In the genomic region with DNA sequence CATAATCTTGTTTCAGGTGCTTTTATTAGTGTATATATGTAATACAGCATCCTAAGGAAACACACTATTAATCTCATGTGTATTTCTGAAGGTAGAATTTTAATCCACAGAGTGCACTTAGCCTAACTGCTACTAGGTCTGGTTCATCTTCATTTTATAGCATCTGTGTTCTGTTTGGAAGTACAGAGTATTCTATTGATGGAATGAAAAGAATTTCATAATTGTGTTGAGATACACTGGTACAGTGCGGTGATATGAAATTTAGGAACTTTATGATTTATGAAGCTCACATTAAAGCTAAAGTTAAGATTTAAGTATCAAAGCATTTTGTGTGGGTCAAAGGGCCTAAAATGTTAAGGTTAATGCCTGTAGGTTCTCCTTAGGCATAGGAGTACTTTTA, we compare ENCODE assay signal across 16 cellular contexts. TPM values are rescaled to one million over a fixed set of nuclear protein-coding genes. Genes with fewer than 3 reads are reported as not detected.
DNase-seq lines count a peak whose midpoint lies in the region; FAIRE-seq and TF ChIP-seq lines count a peak whose summit lies in the region.
"Had no signal": no experiment of that assay in that cellular context is flagged by ENCODE, and none has a peak within 500 bp of the region (broad histone marks: within the 10 kb centered on the region; RNA-seq: fewer than 3 reads in every experiment).

No MANE protein-coding gene starts in this region.

- DNase-seq in BE2C: no peak
- DNase-seq in dorsolateral prefrontal cortex: no peak
- no peak for DNase-seq in smooth muscle cell (lab: John Stamatoyannopoulos, UW; ENCODE audit: unreplicated experiment)
- DNase-seq in GM12891 (ENCODE audit: insufficient read length, low spot score): no peak
- no peak for DNase-seq in NCI-H1436 treated with DMSO at 0.1 percent for 48 hours (lab: John Stamatoyannopoulos, UW)
- DNase-seq in NCI-H446 treated with DMSO at 0.1 percent for 48 hours (lab: John Stamatoyannopoulos, UW): no peak
- DNase-seq: ACHN, AML-193, COR-L47, DMS153, KG1, NCI-H1436, NCI-H2081, NCI-H524 had no signal

- H2AFZ ChIP-seq in smooth muscle cell (ENCODE audit: low read depth): no peak overlapping the region

- no peaks in the 10 kb centered on the region for H3F3A ChIP-seq in smooth muscle cell (ENCODE audit: low read depth)

- FAIRE-seq in GM12891 (lab: Jason Lieb, UNC): no peak
- FAIRE-seq: H1 had no signal

- peaks cover 13% of the 10 kb centered on the region; the same call in 1 of the 2 replicates for H3K36me3 ChIP-seq in BE2C
- peaks cover 2% of the 10 kb centered on the region for H3K36me3 ChIP-seq in mesodermal cell (ENCODE audit: control insufficient read depth, insufficient read depth, low read length)
- no peaks in the 10 kb centered on the region for H3K36me3 ChIP-seq in smooth muscle cell (ENCODE audit: low read depth)

- intact Hi-C loops in dorsolateral prefrontal cortex (cut with DNase I): no loop called here

- H3K9me3 ChIP-seq in BE2C: peaks cover 5% of the 10 kb centered on the region; the same call in 1 of the 2 replicates
- peaks cover 2% of the 10 kb centered on the region for H3K9me3 ChIP-seq in mesodermal cell (ENCODE audit: control insufficient read depth, low read length)
- no peaks in the 10 kb centered on the region for H3K9me3 ChIP-seq in smooth muscle cell (replicated peaks; ENCODE audit: low read depth)

- WGBS in mesodermal cell (ENCODE audit: insufficient coverage in 2 of 2), 2 experiments: 100% methylated on average over 1 of the region's 1 CpG
- 90% methylated on average over 1 of the region's 1 CpG for WGBS in smooth muscle cell (ENCODE audit: low lambda C conversion rate)

- H3K4me2 ChIP-seq in smooth muscle cell: no peak overlapping the region

- H3K4me1 ChIP-seq in BE2C (no peaks in the 10 kb centered on the region; the same call in 1 of the 2 replicates), mesodermal cell (ENCODE audit: control insufficient read depth, insufficient read depth, low read length, poor library complexity, severe bottlenecking) (no peaks in the 10 kb centered on the region), smooth muscle cell (ENCODE audit: low read depth) (peaks cover under 1% of the 10 kb centered on the region)

- no peak overlapping the region for H3K9ac ChIP-seq in smooth muscle cell (ENCODE audit: low read depth)

- no peak for TF ChIP-seq POLR2A in GM12891 (IDR thresholded peaks at IDR 0.05; ENCODE audit: low read depth, low read length)

- H3K27me3 ChIP-seq in BE2C (no peaks in the 10 kb centered on the region), dorsolateral prefrontal cortex (peaks cover 0 to 12% (median 0%) of the 10 kb centered on the region in 45 donors), smooth muscle cell (ENCODE audit: low read depth) (peaks cover 33% of the 10 kb centered on the region)

- no peak for TF ChIP-seq CTCF in BE2C (IDR thresholded peaks at IDR 0.05; ENCODE audit: low read depth, low read length)
- TF ChIP-seq CTCF in dorsolateral prefrontal cortex (IDR thresholded peaks at IDR 0.05 in 54 of 56, conservative IDR thresholded peaks at IDR 0.05 in 2 of 56; ENCODE audit: low read depth in 1 of 56, partially characterized antibody in 56 of 56): no peak
- no peak for TF ChIP-seq CTCF in smooth muscle cell (IDR thresholded peaks at IDR 0.05; ENCODE audit: borderline replicate concordance, insufficient read depth, poor library complexity, severe bottlenecking)

- H4K20me1 ChIP-seq in smooth muscle cell (ENCODE audit: low read depth): peaks cover 43% of the 10 kb centered on the region

- peak overlapping the region in 43 of 59 donors; percentile 1 to 95 (median 48) for H3K27ac ChIP-seq in dorsolateral prefrontal cortex
- no peak overlapping the region for H3K27ac ChIP-seq in mesodermal cell (ENCODE audit: low read depth, low read length, severe bottlenecking)
- H3K27ac ChIP-seq in smooth muscle cell (ENCODE audit: low read depth): no peak overlapping the region

- H3K4me3 ChIP-seq in BE2C (ENCODE audit: low read depth, low read length): peak overlapping the region; percentile 64; the same call in 1 of the 2 replicates
- H3K4me3 ChIP-seq in dorsolateral prefrontal cortex: peak overlapping the region in 57 of 59 donors; percentile 2 to 87 (median 73)
- peak overlapping the region; percentile 8 for H3K4me3 ChIP-seq in mesodermal cell (ENCODE audit: extremely low read depth, insufficient read depth, low read length, poor library complexity, severe bottlenecking)
- peak overlapping the region; percentile 13 for H3K4me3 ChIP-seq in smooth muscle cell

- H3K79me2 ChIP-seq in smooth muscle cell (ENCODE audit: low read depth): no peaks in the 10 kb centered on the region

TF ChIP-seq in GM12891, 5 proteins besides CTCF, POLR2A, EP300 and RAD21:
- TF ChIP-seq PAX5 (IDR thresholded peaks at IDR 0.05; ENCODE audit: insufficient read depth, low read length, severe bottlenecking) (no peak), POLR2AphosphoS5 (IDR thresholded peaks at IDR 0.05; ENCODE audit: low read depth, low read length) (no peak), TAF1 (IDR thresholded peaks at IDR 0.05; ENCODE audit: low read depth, low read length) (no peak)

RNA-seq across cellular contexts. Expression of a gene that starts 6.0 kb away (rescaled TPM):
- 7.1 TPM for polyA plus RNA-seq in BE2C (2012; ENCODE audit: insufficient read depth, insufficient read length, low read depth)
- 10 to 100 TPM; 20.6 to 70.5 (median 42.4) TPM for total RNA-seq in dorsolateral prefrontal cortex
- 27.3 TPM for polyA plus RNA-seq in mesodermal cell (2013, experiment 1 of 2)
- 20.2 TPM for polyA plus RNA-seq in mesodermal cell (2013, experiment 2 of 2)
- total RNA-seq in smooth muscle cell: 9.6 and 9.7 TPM in 2 replicates
- polyA plus RNA-seq in smooth muscle cell: 5.7 and 5.9 TPM in 2 replicates
- polyA plus RNA-seq in GM12891 (2012; ENCODE audit: low read depth, missing spikeins): not detected

Comparison
In these comparisons a context has a peak if more than half of its experiments do, and no peak if none do; other contexts are left out.
1. H3K4me3 ChIP-seq: peak in every context shown above with its lines; median percentile 73 in dorsolateral prefrontal cortex; 64 in BE2C; 13 in smooth muscle cell; 8 in mesodermal cell.
2. H3K27ac ChIP-seq: peak in dorsolateral prefrontal cortex (43 of 59); none in mesodermal cell (single experiment) and smooth muscle cell (single experiment).